Comparison of ENCODE assay signal across 9 cellular contexts in genomic region chrX:106726485-106727437, GRCh38.
A peak's percentile ranks its signal among the peaks of the same experiment; 100 is the strongest.
DNase-seq lines count a peak whose midpoint lies in the region; ATAC-seq and TF ChIP-seq lines count a peak whose summit lies in the region.
"Had no signal": no experiment of that assay in that cellular context is flagged by ENCODE, and none has a peak within 500 bp of the region (broad histone marks: within the 10 kb centered on the region; RNA-seq: fewer than 3 reads in every experiment).

TSS of gene RNF128 (plus strand) at chrX:106726701. CDS start at chrX:106726914, 213 bp downstream.

- ATAC-seq in GM21447 (IDR thresholded peaks at IDR 0.05; ENCODE audit: unreplicated experiment) (peak; percentile 55), GM21515 (IDR thresholded peaks at IDR 0.05; ENCODE audit: unreplicated experiment) (no peak), GM18511 (IDR thresholded peaks at IDR 0.05; ENCODE audit: unreplicated experiment) (no peak)

- TF ChIP-seq CTCF in astrocyte of the cerebellum (IDR thresholded peaks at IDR 0.05; ENCODE audit: low read depth, low read length, missing control alignments) = no peak

- peaks cover 5% of the 10 kb centered on the region for H3K4me1 ChIP-seq in iPS-15b (ENCODE audit: control insufficient read depth, insufficient read depth, low read length)
- H3K4me1 ChIP-seq: SJSA1 had no signal

- no peaks in the 10 kb centered on the region for H3K36me3 ChIP-seq in iPS-15b (ENCODE audit: control insufficient read depth, insufficient read depth, low read length)
- H3K36me3 ChIP-seq: SJSA1 had no signal

- DNase-seq in NCI-H345 treated with DMSO at 0.1 percent for 48 hours (lab: John Stamatoyannopoulos, UW; ENCODE audit: unreplicated experiment) (peak; percentile 5), astrocyte of the cerebellum (ENCODE audit: low read depth) (no peak), skeletal muscle cell (ENCODE audit: low read depth) (no peak), NCI-H446 treated with DMSO at 0.1 percent for 48 hours (lab: John Stamatoyannopoulos, UW) (no peak)

- H3K27me3 ChIP-seq in iPS-15b (ENCODE audit: control insufficient read depth, insufficient read depth, low read length) = peaks cover 59% of the 10 kb centered on the region

- H3K4me3 ChIP-seq in astrocyte of the cerebellum (ENCODE audit: low read depth, low read length) (peak within 1 kb of the TSS; percentile 59), iPS-15b (ENCODE audit: low read depth, low read length) (peak within 1 kb of the TSS; percentile 85), skeletal muscle cell (ENCODE audit: low read depth, low read length) (peak within 1 kb of the TSS; percentile 65)
- H3K4me3 ChIP-seq: SJSA1 had no signal

- H3K9ac ChIP-seq in iPS-15b (ENCODE audit: low read depth, low read length) = no peak within 1 kb of the TSS

- no peaks in the 10 kb centered on the region for H3K9me3 ChIP-seq in iPS-15b (ENCODE audit: control insufficient read depth, insufficient read depth, low read length)
- H3K9me3 ChIP-seq: SJSA1 had no signal

- in situ Hi-C loops in astrocyte of the cerebellum (cut with HindIII; ENCODE audit: low sequenced_read_pairs) = no loop called here
